Comparison of ENCODE assay signal across 19 cellular contexts in genomic region chr4:88743696-88744095, GRCh38. TPM values are rescaled to one million over a fixed set of nuclear protein-coding genes. Genes with fewer than 3 reads are reported as not detected.
A peak's percentile ranks its signal among the peaks of the same experiment; 100 is the strongest.
DNase-seq lines count a peak whose midpoint lies in the region; ATAC-seq and TF ChIP-seq lines count a peak whose summit lies in the region.
"Had no signal": no experiment of that assay in that cellular context is flagged by ENCODE, and none has a peak within 500 bp of the region (broad histone marks: within the 10 kb centered on the region; RNA-seq: fewer than 3 reads in every experiment).

No MANE protein-coding gene starts in this region.

- H2BK5ac ChIP-seq in IMR-90 (ENCODE audit: low read depth, low read length, poor library complexity, severe bottlenecking): peak overlapping the region; percentile 61
- no peak overlapping the region for H2BK5ac ChIP-seq in neuronal stem cell (ENCODE audit: low read length)

- H3K4me2 ChIP-seq in IMR-90 (ENCODE audit: low read depth, low read length) (peak overlapping the region; percentile 46; the same call in 1 of the 2 replicates), neuronal stem cell (ENCODE audit: insufficient read depth, low read length, poor library complexity, severe bottlenecking) (no peak overlapping the region)
- H3K4me2 ChIP-seq: hepatocyte had no signal

- H3K23ac ChIP-seq in IMR-90 (ENCODE audit: low read depth, low read length) (no peak overlapping the region), neuronal stem cell (ENCODE audit: low read depth, low read length, poor library complexity) (no peak overlapping the region)

- H3K27ac Mint-ChIP-seq in CD14-positive monocyte: no peak overlapping the region
- H3K27ac Mint-ChIP-seq: naive thymus-derived CD8-positive, alpha-beta T cell; stimulated activated naive CD8-positive, alpha-beta T cell treated with anti-CD3 and anti-CD28 coated beads, Interleukin-15, Interleukin-2, amounts not matched to agents 100 ng/mL and 50 ng/mL, for 24 hours had no signal

- H4K5ac ChIP-seq in IMR-90 (ENCODE audit: low read depth, low read length): no peak overlapping the region

- H3K14ac ChIP-seq in IMR-90 (replicated peaks; ENCODE audit: low read depth, low read length) (no peak overlapping the region), neuronal stem cell (ENCODE audit: low read length) (no peak overlapping the region)

- H3K9ac ChIP-seq in IMR-90 (ENCODE audit: low read depth, low read length): no peak overlapping the region
- no peak overlapping the region for H3K9ac ChIP-seq in neuronal stem cell (ENCODE audit: low read depth, low read length, poor library complexity)

- no peak overlapping the region for H4K91ac ChIP-seq in IMR-90 (ENCODE audit: insufficient read depth, low read depth, low read length)
- H4K91ac ChIP-seq in neuronal stem cell (ENCODE audit: low read depth, low read length, poor library complexity): no peak overlapping the region

- H3K18ac ChIP-seq in IMR-90 (ENCODE audit: low read depth, low read length): peak overlapping the region; percentile 40; the same call in 1 of the 2 replicates
- H3K18ac ChIP-seq in neuronal stem cell (ENCODE audit: low read length): no peak overlapping the region

- no peak overlapping the region for H3K4me3 Mint-ChIP-seq in CD14-positive monocyte
- H3K4me3 Mint-ChIP-seq: naive thymus-derived CD8-positive, alpha-beta T cell; stimulated activated naive CD8-positive, alpha-beta T cell treated with anti-CD3 and anti-CD28 coated beads, Interleukin-15, Interleukin-2, amounts not matched to agents 100 ng/mL and 50 ng/mL, for 24 hours had no signal

- peak; percentile 79 for ATAC-seq in IMR-90 (ENCODE audit: low read depth)
- ATAC-seq: left ventricle myocardium superior; naive thymus-derived CD8-positive, alpha-beta T cell; Right ventricle myocardium inferior had no signal

- CTCF ChIA-PET in IMR-90 (lab: Yijun Ruan, JAX): interaction anchor here (1.3 kb wide), 1 partner anchor 46 kb away, joined by 3 read pairs; no protein-coding TSS in a partner anchor

- no peak overlapping the region for H2BK20ac ChIP-seq in IMR-90 (ENCODE audit: low read depth, low read length)

- no peak overlapping the region for H3K56ac ChIP-seq in IMR-90 (ENCODE audit: extremely low read depth, insufficient read depth, low read length)

- intact Hi-C loops in IMR-90 (cut with micrococcal nuclease): no loop called here
- intact Hi-C loops in CD14-positive monocyte (cut with micrococcal nuclease): no loop called here

- H4K8ac ChIP-seq in IMR-90 (ENCODE audit: low read depth in 2 of 2, low read length in 2 of 2) (no peak overlapping the region), neuronal stem cell (ENCODE audit: low read depth, low read length) (no peak overlapping the region)

- peaks cover 9% of the 10 kb centered on the region for H3K9me1 ChIP-seq in IMR-90 (ENCODE audit: insufficient read depth, low read length)

- H3K27me3 ChIP-seq in IMR-90 (ENCODE audit: control insufficient read depth, insufficient read depth, low read length) (no peaks in the 10 kb centered on the region), kidney epithelial cell (ENCODE audit: control insufficient read depth, insufficient read depth, low read length) (no peaks in the 10 kb centered on the region), neuronal stem cell (ENCODE audit: control insufficient read depth in 3 of 3, insufficient read depth in 3 of 3, low read depth in 1 of 3, low read length in 3 of 3) (no peaks in the 10 kb centered on the region), H7 (ENCODE audit: control insufficient read depth, insufficient read depth, low read length) (no peaks in the 10 kb centered on the region)
- H3K27me3 ChIP-seq: hepatocyte, right lobe of liver had no signal

- no peak overlapping the region for H2AFZ ChIP-seq in IMR-90 (replicated peaks; ENCODE audit: low read length, poor library complexity)
- no peak overlapping the region for H2AFZ ChIP-seq in neuronal stem cell (ENCODE audit: low read length)
- H2AFZ ChIP-seq: hepatocyte had no signal

- H3K4me1 ChIP-seq in IMR-90 (ENCODE audit: control insufficient read depth, insufficient read depth, low read length) (peaks cover 5% of the 10 kb centered on the region), neuronal stem cell (ENCODE audit: control insufficient read depth in 2 of 2, insufficient read depth in 1 of 2, low read depth in 1 of 2, low read length in 2 of 2) (no peaks in the 10 kb centered on the region)

- no peaks in the 10 kb centered on the region for H3K27me3 Mint-ChIP-seq in CD14-positive monocyte (ENCODE audit: low read depth in 3 of 3)
- H3K27me3 Mint-ChIP-seq: stimulated activated naive CD8-positive, alpha-beta T cell treated with anti-CD3 and anti-CD28 coated beads, Interleukin-15, Interleukin-2, amounts not matched to agents 100 ng/mL and 50 ng/mL, for 24 hours had no signal

- peak; percentile 4 for DNase-seq in A172 (ENCODE audit: low spot score)
- DNase-seq in IMR-90: peak; percentile 94
- peak; percentile 90 for DNase-seq in astrocyte of the spinal cord (ENCODE audit: low read depth, low spot score)
- peak; percentile 58 for DNase-seq in kidney epithelial cell (ENCODE audit: low read depth)
- DNase-seq in NCI-H2171 treated with DMSO at 0.1 percent for 48 hours (lab: John Stamatoyannopoulos, UW): no peak
- no peak for DNase-seq in neuronal stem cell (ENCODE audit: low spot score)
- DNase-seq in H7: no peak
- no peak for DNase-seq in CD14-positive monocyte (ENCODE audit: low spot score)
- DNase-seq: activated CD4-positive, alpha-beta T cell treated with anti-CD3 and anti-CD28 coated beads, Interleukin-2, amount 50 U/mL, for 1 hour; DMS 273 treated with DMSO at 0.1 percent for 48 hours; left ventricle myocardium superior; naive thymus-derived CD8-positive, alpha-beta T cell; NCI-H2029; NCI-H748 treated with DMSO at 0.1 percent for 48 hours; right lobe of liver had no signal

- H2BK15ac ChIP-seq in IMR-90 (ENCODE audit: low read depth, low read length): no peak overlapping the region
- no peak overlapping the region for H2BK15ac ChIP-seq in neuronal stem cell (ENCODE audit: low read length)

- H3K4me3 ChIP-seq in IMR-90 (ENCODE audit: insufficient read depth, low read depth, low read length) (no peak overlapping the region), astrocyte of the spinal cord (ENCODE audit: low read depth, low read length) (no peak overlapping the region), kidney epithelial cell (ENCODE audit: low read depth, low read length) (no peak overlapping the region), neuronal stem cell (ENCODE audit: low read length in 2 of 2) (no peak overlapping the region), H7 (ENCODE audit: insufficient read depth, low read depth, low read length) (no peak overlapping the region)
- H3K4me3 ChIP-seq: hepatocyte, right lobe of liver had no signal

- H3K79me1 ChIP-seq in IMR-90 (ENCODE audit: low read depth in 1 of 2, low read length in 2 of 2): no peaks in the 10 kb centered on the region; a peak in 1 of 4 replicates
- no peaks in the 10 kb centered on the region for H3K79me1 ChIP-seq in neuronal stem cell (ENCODE audit: low read depth, low read length)

- no peak overlapping the region for H3K4ac ChIP-seq in IMR-90 (ENCODE audit: low read depth, low read length)
- H3K4ac ChIP-seq in neuronal stem cell (ENCODE audit: low read length): no peak overlapping the region

- H3K9me3 ChIP-seq in IMR-90 (ENCODE audit: control insufficient read depth, insufficient read depth, low read length) (no peaks in the 10 kb centered on the region), neuronal stem cell (replicated peaks in 1 of 2; ENCODE audit: control insufficient read depth in 2 of 2, insufficient read depth in 1 of 2, low read depth in 1 of 2, low read length in 2 of 2) (no peaks in the 10 kb centered on the region)
- H3K9me3 ChIP-seq: right lobe of liver had no signal

- H2AK9ac ChIP-seq in IMR-90 (replicated peaks; ENCODE audit: low read depth, low read length, poor library complexity): no peak overlapping the region

- no peak overlapping the region for H2AK5ac ChIP-seq in IMR-90 (ENCODE audit: low read depth, low read length)
- no peak overlapping the region for H2AK5ac ChIP-seq in neuronal stem cell (ENCODE audit: low read depth, low read length)

- no peaks in the 10 kb centered on the region for H4K20me1 ChIP-seq in IMR-90 (ENCODE audit: insufficient read depth, low read length)

- POLR2A ChIA-PET in IMR-90 (lab: Charles Lee; ENCODE audit: unreplicated experiment): no interaction called here

- BruUV-seq in IMR-90 (replicated peaks; lab: Mats Ljungman, UMichigan): no TSS peak

- H2BK12ac ChIP-seq in neuronal stem cell (ENCODE audit: low read length): no peak overlapping the region

- peaks cover 86 to 88% of the 10 kb centered on the region in 2 donors for H3K36me3 Mint-ChIP-seq in CD14-positive monocyte
- H3K36me3 Mint-ChIP-seq: naive thymus-derived CD8-positive, alpha-beta T cell had no signal

- dilution Hi-C loops in IMR-90 (cut with HindIII; ENCODE audit: low sequenced_read_pairs, unreplicated experiment): no loop called here

- no CpG with 5 or more reads among the region's 3 CpGs for WGBS in IMR-90 (ENCODE audit: extremely low coverage in 2 of 2, insufficient read length in 1 of 2), 2 experiments
- no CpG with 5 or more reads among the region's 3 CpGs for WGBS in neuronal stem cell (ENCODE audit: extremely low coverage in 2 of 2, insufficient read length in 2 of 2, insufficient replicate concordance in 1 of 2), 2 donors

- H3K27ac ChIP-seq in IMR-90 (ENCODE audit: insufficient read depth, low read length) (no peak overlapping the region), neuronal stem cell (replicated peaks; ENCODE audit: low read length) (no peak overlapping the region)
- H3K27ac ChIP-seq: 22Rv1, hepatocyte had no signal

- no peaks in the 10 kb centered on the region for H3K4me1 Mint-ChIP-seq in CD14-positive monocyte

- no peaks in the 10 kb centered on the region for H3K9me3 Mint-ChIP-seq in CD14-positive monocyte
- H3K9me3 Mint-ChIP-seq: naive thymus-derived CD8-positive, alpha-beta T cell; stimulated activated naive CD8-positive, alpha-beta T cell treated with anti-CD3 and anti-CD28 coated beads, Interleukin-15, Interleukin-2, amounts not matched to agents 100 ng/mL and 50 ng/mL, for 24 hours had no signal

- TF ChIP-seq POLR2A in IMR-90 (IDR thresholded peaks at IDR 0.05; ENCODE audit: low read depth, low read length): no peak

- TF ChIP-seq CTCF in IMR-90 (conservative IDR thresholded peaks at IDR 0.05; ENCODE audit: low read depth, low read length) (no peak), astrocyte of the spinal cord (IDR thresholded peaks at IDR 0.05; ENCODE audit: low read depth, low read length) (no peak), kidney epithelial cell (IDR thresholded peaks at IDR 0.05; ENCODE audit: insufficient read depth, low read length, poor library complexity, severe bottlenecking) (no peak), CD14-positive monocyte (IDR thresholded peaks at IDR 0.05) (no peak)

- no peak for TF ChIP-seq RAD21 in IMR-90 (IDR thresholded peaks at IDR 0.05; ENCODE audit: low read length)

- H3K36me3 ChIP-seq in IMR-90 (ENCODE audit: control insufficient read depth, insufficient read depth, low read length): peaks cover 20% of the 10 kb centered on the region
- H3K36me3 ChIP-seq in kidney epithelial cell (ENCODE audit: control insufficient read depth, insufficient read depth, low read length): no peaks in the 10 kb centered on the region
- H3K36me3 ChIP-seq in neuronal stem cell (replicated peaks in 1 of 2; ENCODE audit: control insufficient read depth in 2 of 2, insufficient read depth in 2 of 2, low read length in 2 of 2): peaks cover 14 to 43% of the 10 kb centered on the region in 2 donors
- H3K36me3 ChIP-seq in H7 (replicated peaks; ENCODE audit: control insufficient read depth, insufficient read depth, low read length): peaks cover 5% of the 10 kb centered on the region

- H2BK120ac ChIP-seq in IMR-90 (ENCODE audit: low read depth, low read length) (no peak overlapping the region), neuronal stem cell (ENCODE audit: low read depth, low read length) (no peak overlapping the region)

- in situ Hi-C loops in IMR-90 (cut with MboI; ENCODE audit: low sequenced_read_pairs) (no loop called here), astrocyte of the spinal cord (cut with HindIII; ENCODE audit: low sequenced_read_pairs) (no loop called here)

RNA-seq across cellular contexts. Expression of gene NAP1L5, which starts 46.1 kb away (rescaled TPM):
- total RNA-seq in A172 (2014; rRNA removed; shearing (Covaris generic)): 5.4 and 6.2 TPM in 2 replicates
- total RNA-seq in IMR-90 (2012; rRNA removed): 3.9 and 5.6 TPM in 2 replicates
- polyA plus RNA-seq in IMR-90 (2012; rRNA removed): 5.3 and 6.0 TPM in 2 replicates
- 2.1 and 2.9 TPM in 2 replicates for polyA plus RNA-seq in IMR-90 (2012; cell fraction: cytosol; rRNA removed)
- 0.71 and 2.5 TPM in 2 replicates for polyA plus RNA-seq in IMR-90 (2012; cell fraction: nucleus; rRNA removed; ENCODE audit: low replicate concordance)
- total RNA-seq in kidney epithelial cell: 0.96 and 2.5 TPM in 2 replicates
- 7.0 TPM for polyA plus RNA-seq in neuronal stem cell (2013, experiment 1 of 2)
- polyA plus RNA-seq in neuronal stem cell (2013, experiment 2 of 2): 7.0 TPM
- 1.3 and 1.8 TPM in 2 replicates for total RNA-seq in H7 (2014; rRNA removed; shearing (Covaris generic))
- under 1 TPM; 0.18 to 0.41 TPM for polyA plus RNA-seq in CD14-positive monocyte

Comparison
In these comparisons a context has a peak if more than half of its experiments do, and no peak if none do; other contexts are left out.
1. DNase-seq: peak in A172 (single experiment), IMR-90 (single experiment), astrocyte of the spinal cord (single experiment) and kidney epithelial cell (single experiment); none in NCI-H2171 treated with DMSO at 0.1 percent for 48 hours (single experiment), neuronal stem cell (single experiment), H7 (single experiment) and CD14-positive monocyte (single experiment).